23 cellular contexts compared by ENCODE assay signal in the genomic region with DNA sequence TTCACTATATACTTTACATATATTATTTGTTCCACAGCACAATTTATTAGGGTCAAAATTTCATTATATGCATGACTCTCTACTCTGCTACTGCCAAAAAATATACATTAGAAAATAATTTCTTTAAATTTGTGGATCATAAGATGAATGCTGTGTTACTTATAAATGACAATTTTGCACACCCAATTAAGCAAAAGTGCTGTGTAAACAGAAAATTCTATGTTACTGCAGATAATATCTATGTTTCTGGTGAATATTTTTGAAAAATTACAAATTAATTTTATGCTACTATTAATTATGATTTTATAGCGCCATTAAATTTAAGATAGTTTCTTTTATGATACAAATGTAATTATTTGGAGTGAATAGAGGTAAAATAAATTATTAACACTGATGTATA. TPM values are rescaled to one million over a fixed set of nuclear protein-coding genes. Genes with fewer than 3 reads are reported as not detected.
DNase-seq lines count a peak whose midpoint lies in the region; ATAC-seq, FAIRE-seq and TF ChIP-seq lines count a peak whose summit lies in the region.
"Had no signal": no experiment of that assay in that cellular context is flagged by ENCODE, and none has a peak within 500 bp of the region (broad histone marks: within the 10 kb centered on the region; RNA-seq: fewer than 3 reads in every experiment).

No MANE protein-coding gene starts in this region.

- WGBS in HepG2 (ENCODE audit: low lambda C conversion rate) = 2% methylated on average over 1 of the region's 1 CpG
- 42% methylated on average over 1 of the region's 1 CpG for WGBS in right lobe of liver (ENCODE audit: insufficient coverage, low coverage, low lambda C conversion rate, missing lambda C conversion rate)
- WGBS in K562 (ENCODE audit: insufficient coverage, low coverage, missing lambda C conversion rate) = 0% methylated on average over 1 of the region's 1 CpG
- 56 to 75% methylated on average over 1 of the region's 1 CpG for WGBS in pancreas, 2 donors

- H3K27me3 ChIP-seq in HepG2 (ENCODE audit: control insufficient read depth in 1 of 2, insufficient read depth in 2 of 2, low read length in 2 of 2) (no peaks in the 10 kb centered on the region), right lobe of liver (no peaks in the 10 kb centered on the region), K562 (ENCODE audit: control insufficient read depth in 2 of 2, insufficient read depth in 2 of 2, low read length in 2 of 2) (no peaks in the 10 kb centered on the region), pancreas (no peaks in the 10 kb centered on the region)
- H3K27me3 ChIP-seq: BE2C, BLaER1 had no signal

- H3K9me1 ChIP-seq in K562 (ENCODE audit: control insufficient read depth, insufficient read depth, low read length) = no peaks in the 10 kb centered on the region

- CTCF ChIA-PET in HepG2 (lab: Yijun Ruan, JAX; ENCODE audit: low intra/inter-chr PET ratio, low total read pairs) = no interaction called here
- CTCF ChIA-PET in K562 (lab: Yijun Ruan, JAX; ENCODE audit: low intra/inter-chr PET ratio) = no interaction called here

- H3K79me2 ChIP-seq in HepG2 (ENCODE audit: insufficient read depth, low read length) (no peaks in the 10 kb centered on the region), K562 (ENCODE audit: control insufficient read depth, insufficient read depth, low read length) (no peaks in the 10 kb centered on the region)

- no peak for DNase-seq in HepG2 (ENCODE audit: low spot score)
- no peak for DNase-seq in right lobe of liver
- DNase-seq in K562 (ENCODE audit: extremely low read depth in 1 of 4, low spot score in 3 of 4) = no peak
- no peak for DNase-seq in pancreas
- DNase-seq in DMS 273 (lab: John Stamatoyannopoulos, UW; ENCODE audit: unreplicated experiment) = no peak
- DNase-seq in ecto neural progenitor cell (ENCODE audit: low spot score) = no peak
- DNase-seq: ACHN; BE2C; C1 segment of cervical spinal cord; CD4-positive, alpha-beta memory T cell; CD4-positive, CD25-positive, alpha-beta regulatory T cell; CD8-positive, alpha-beta memory T cell; COR-L47; DMS79 treated with DMSO at 0.1 percent for 48 hours; GF-D8 had no signal

- H3K4me3 ChIP-seq in HepG2 (replicated peaks in 1 of 3; ENCODE audit: insufficient read depth in 1 of 3, low read depth in 2 of 3, low read length in 3 of 3) (no peak overlapping the region), right lobe of liver (no peak overlapping the region), K562 (no peak overlapping the region), pancreas (no peak overlapping the region)
- H3K4me3 ChIP-seq: BLaER1 had no signal

- no peak for ATAC-seq in HepG2
- ATAC-seq in right lobe of liver = no peak
- no peak for ATAC-seq in K562
- ATAC-seq in pancreas = no peak

- intact Hi-C loops in HepG2 (cut with micrococcal nuclease; ENCODE audit: unreplicated experiment) = no loop called here
- intact Hi-C loops in right lobe of liver (cut with DNase I) = no loop called here
- intact Hi-C loops in K562 (cut with micrococcal nuclease) = no loop called here
- intact Hi-C loops in pancreas (cut with DNase I) = no loop called here

- H4K20me1 ChIP-seq in HepG2 (ENCODE audit: insufficient read depth, low read length) (no peaks in the 10 kb centered on the region), K562 (replicated peaks; ENCODE audit: control insufficient read depth, insufficient read depth, low read length) (no peaks in the 10 kb centered on the region)
- H4K20me1 ChIP-seq: BLaER1 had no signal

- H3K4me1 ChIP-seq in HepG2 (ENCODE audit: insufficient read depth, low read length) = no peaks in the 10 kb centered on the region
- no peaks in the 10 kb centered on the region for H3K4me1 ChIP-seq in right lobe of liver
- no peaks in the 10 kb centered on the region for H3K4me1 ChIP-seq in K562 (replicated peaks in 1 of 2; ENCODE audit: control insufficient read depth in 2 of 2, insufficient read depth in 2 of 2, low read length in 2 of 2)
- H3K4me1 ChIP-seq in pancreas = no peaks in the 10 kb centered on the region
- H3K4me1 ChIP-seq: BE2C, BLaER1 had no signal

- H3K27ac ChIP-seq in HepG2 (ENCODE audit: extremely low read length, insufficient read depth, low read length) (no peak overlapping the region), right lobe of liver (no peak overlapping the region), K562 (ENCODE audit: extremely low read depth, low read depth, low read length) (no peak overlapping the region), pancreas (no peak overlapping the region)
- H3K27ac ChIP-seq: 22Rv1, BLaER1 had no signal

- H3K9ac ChIP-seq in HepG2 (ENCODE audit: insufficient read depth, low read depth, low read length) (no peak overlapping the region), K562 (ENCODE audit: insufficient read depth in 1 of 2, low read depth in 2 of 2, low read length in 2 of 2) (no peak overlapping the region)
- H3K9ac ChIP-seq: BLaER1 had no signal

- TF ChIP-seq RAD21 in HepG2 (CRISPR knock-in tag; IDR thresholded peaks at IDR 0.05) (no peak), K562 (CRISPR knock-in tag; conservative IDR thresholded peaks at IDR 0.05 in 1 of 2, IDR thresholded peaks at IDR 0.05 in 1 of 2) (no peak)

- FAIRE-seq in HepG2 (lab: Jason Lieb, UNC) (no peak), K562 (lab: Jason Lieb, UNC) (no peak), pancreas (lab: Jason Lieb, UNC) (peak; percentile 17)
- FAIRE-seq: GM12891, GM19239 had no signal

- TF ChIP-seq CTCF in HepG2 (CRISPR knock-in tag; IDR thresholded peaks at IDR 0.05) (no peak), right lobe of liver (IDR thresholded peaks at IDR 0.05) (no peak), K562 (IDR thresholded peaks at IDR 0.05 in 2 of 3, conservative IDR thresholded peaks at IDR 0.05 in 1 of 3; ENCODE audit: insufficient read depth in 2 of 3, low read depth in 1 of 3, low read length in 3 of 3) (no peak), pancreas (IDR thresholded peaks at IDR 0.05) (no peak)

- H2AFZ ChIP-seq in HepG2 (ENCODE audit: low read length) (no peak overlapping the region), K562 (ENCODE audit: low read depth, low read length) (no peak overlapping the region)

- TF ChIP-seq EP300 in HepG2 (IDR thresholded peaks at IDR 0.05; ENCODE audit: low read depth in 2 of 2, low read length in 2 of 2) = no peak
- TF ChIP-seq EP300 in HepG2 (CRISPR knock-in tag; IDR thresholded peaks at IDR 0.05; ENCODE audit: borderline replicate concordance) = no peak
- TF ChIP-seq EP300 in K562 (IDR thresholded peaks at IDR 0.05; ENCODE audit: low read length) = no peak

- TF ChIP-seq POLR2A in HepG2 (IDR thresholded peaks at IDR 0.05; ENCODE audit: insufficient read depth in 1 of 2, low read depth in 2 of 2, low read length in 2 of 2) = no peak
- no peak for TF ChIP-seq POLR2A in right lobe of liver (IDR thresholded peaks at IDR 0.05)
- no peak for TF ChIP-seq POLR2A in K562 (conservative IDR thresholded peaks at IDR 0.05)

- H3K4me2 ChIP-seq in HepG2 (ENCODE audit: low read depth, low read length) (no peak overlapping the region), K562 (ENCODE audit: insufficient read depth, low read length) (no peak overlapping the region)
- H3K4me2 ChIP-seq: BLaER1 had no signal

- in situ Hi-C loops in HepG2 (cut with HindIII; ENCODE audit: extremely low pct_ligation_motif_present, low pct_unique_long_range_greater_than_20kb) (no loop called here), K562 (cut with MboI) (no loop called here)

- POLR2A ChIA-PET in HepG2 (lab: Yijun Ruan, JAX) = no interaction called here
- POLR2A ChIA-PET in K562 (lab: Yijun Ruan, JAX) = no interaction called here

- H3K9me3 ChIP-seq in HepG2 (ENCODE audit: low read length) (no peaks in the 10 kb centered on the region), right lobe of liver (no peaks in the 10 kb centered on the region), K562 (replicated peaks; ENCODE audit: control insufficient read depth, insufficient read depth, low read depth, low read length) (no peaks in the 10 kb centered on the region), pancreas (no peaks in the 10 kb centered on the region)
- H3K9me3 ChIP-seq: BE2C, BLaER1 had no signal

- BruUV-seq in HepG2 (replicated peaks; lab: Mats Ljungman, UMichigan) (no TSS peak), K562 (replicated peaks; lab: Mats Ljungman, UMichigan) (no TSS peak)

- H3K36me3 ChIP-seq in HepG2 (replicated peaks in 1 of 2; ENCODE audit: control insufficient read depth in 1 of 2, insufficient read depth in 2 of 2, low read length in 2 of 2) (no peaks in the 10 kb centered on the region), right lobe of liver (no peaks in the 10 kb centered on the region), K562 (ENCODE audit: control insufficient read depth, insufficient read depth, low read length) (no peaks in the 10 kb centered on the region), pancreas (no peaks in the 10 kb centered on the region)
- H3K36me3 ChIP-seq: BE2C, BLaER1 had no signal

RNA-seq across cellular contexts. Expression of a gene that starts 59.8 kb away (rescaled TPM):
- total RNA-seq in HepG2 (2016; rRNA removed; fragmentation: Illumina TruSeq; extraction: Trizol) (not detected in 2 replicates), right lobe of liver (not detected), K562 (2014; rRNA removed) (not detected in 2 replicates), K562 (2014; rRNA removed; fragmentation: Illumina TruSeq; extraction: Trizol) (not detected in 2 replicates), K562 (2015; rRNA removed; fragmentation: Illumina TruSeq; extraction: Trizol) (not detected in 2 replicates), K562 (2021) (not detected in 2 replicates), pancreas (not detected)
- not detected in 2 replicates for total RNA-seq in HepG2 (2016; cell fraction: cytosol; rRNA removed; fragmentation: Illumina TruSeq; extraction: Trizol; ENCODE audit: low read depth)
- not detected in 2 replicates for total RNA-seq in HepG2 (2016; cell fraction: insoluble cytoplasmic fraction; rRNA removed; fragmentation: Illumina TruSeq; extraction: Trizol)
- total RNA-seq in HepG2 (2016; cell fraction: membrane; rRNA removed; fragmentation: Illumina TruSeq; extraction: Trizol) = not detected in 2 replicates
- total RNA-seq in HepG2 (2016; cell fraction: nucleus; rRNA removed; fragmentation: Illumina TruSeq; extraction: Trizol) = not detected in 2 replicates
- polyA plus RNA-seq in HepG2 (2011; rRNA removed) (not detected in 2 replicates), K562 (2011; rRNA removed) (not detected in 2 replicates), K562 (2014; fragmentation: Illumina TruSeq; extraction: Trizol) (not detected in 2 replicates), K562 (2014; fragmentation: Nextera tagmentation; extraction: Ambion mirVana) (not detected), K562 (2014; rRNA removed) (not detected in 2 replicates), pancreas (not detected)
- polyA plus RNA-seq in HepG2 (2011; cell fraction: cytosol; rRNA removed) = not detected in 2 replicates
- polyA plus RNA-seq in HepG2 (2011; cell fraction: nucleus; rRNA removed) = not detected in 2 replicates
- not detected in 2 replicates for polyA plus RNA-seq in HepG2 (2012)
- not detected in 2 replicates for polyA plus RNA-seq in HepG2 (2016; cell fraction: cytosol; fragmentation: Illumina TruSeq; extraction: Trizol; ENCODE audit: low read depth)
- not detected in 2 replicates for polyA plus RNA-seq in HepG2 (2016; cell fraction: insoluble cytoplasmic fraction; fragmentation: Illumina TruSeq; extraction: Trizol; ENCODE audit: low read depth)
- not detected in 2 replicates for polyA plus RNA-seq in HepG2 (2016; cell fraction: membrane; fragmentation: Illumina TruSeq; extraction: Trizol; ENCODE audit: low read depth)
- not detected in 2 replicates for polyA plus RNA-seq in HepG2 (2016; cell fraction: nucleus; fragmentation: Illumina TruSeq; extraction: Trizol; ENCODE audit: insufficient read depth, low read depth)
- not detected in 2 replicates for polyA minus RNA-seq in HepG2 (2011; rRNA and poly(A)+ RNA removed; ENCODE audit: low replicate concordance)
- not detected in 2 replicates for polyA minus RNA-seq in HepG2 (2011; cell fraction: cytosol; rRNA and poly(A)+ RNA removed)
- polyA minus RNA-seq in HepG2 (2011; cell fraction: nucleus; rRNA and poly(A)+ RNA removed) = not detected in 2 replicates
- not detected in 2 replicates for total RNA-seq in K562 (2011; cell fraction: chromatin; rRNA removed; ENCODE audit: low replicate concordance)
- total RNA-seq in K562 (2011; cell fraction: nucleolus; rRNA removed) = not detected in 2 replicates
- not detected in 2 replicates for total RNA-seq in K562 (2011; cell fraction: nucleoplasm; rRNA removed)
- polyA plus RNA-seq in K562 (2011; cell fraction: cytosol; rRNA removed) = not detected in 2 replicates
- not detected in 2 replicates for polyA plus RNA-seq in K562 (2011; cell fraction: nucleus; rRNA removed)
- polyA plus RNA-seq in K562 (2012) = not detected in 2 replicates
- not detected in 2 replicates for polyA minus RNA-seq in K562 (2011; rRNA and poly(A)+ RNA removed)
- polyA minus RNA-seq in K562 (2011; cell fraction: cytosol; rRNA and poly(A)+ RNA removed) = not detected in 2 replicates
- polyA minus RNA-seq in K562 (2011; cell fraction: nucleus; rRNA and poly(A)+ RNA removed) = not detected in 2 replicates
- total RNA-seq: A172; A673; CD4-positive, alpha-beta memory T cell; CD4-positive, CD25-positive, alpha-beta regulatory T cell; CD8-positive, alpha-beta memory T cell had no signal
- polyA plus RNA-seq: AG04450; CD14-positive monocyte; CD4-positive, alpha-beta memory T cell; CD4-positive, CD25-positive, alpha-beta regulatory T cell; CD8-positive, alpha-beta memory T cell had no signal
